In genomic region chr4:55636622-55636999, GRCh38 we compare ENCODE assay signal across 9 cellular contexts. TPM values are rescaled to one million over a fixed set of nuclear protein-coding genes. Genes with fewer than 3 reads are reported as not detected.
DNase-seq lines count a peak whose midpoint lies in the region; ATAC-seq and TF ChIP-seq lines count a peak whose summit lies in the region.
"Had no signal": no experiment of that assay in that cellular context is flagged by ENCODE, and none has a peak within 500 bp of the region (broad histone marks: within the 10 kb centered on the region; RNA-seq: fewer than 3 reads in every experiment).

No MANE protein-coding gene starts in this region.

- WGBS in GM23248 (ENCODE audit: low coverage in 1 of 2, low lambda C conversion rate in 2 of 2, missing lambda C conversion rate in 2 of 2), 2 experiments = 1 to 2% methylated on average over 8 of the region's 8 CpGs

- peak overlapping the region; percentile 87 for H3K4me3 Mint-ChIP-seq in T-helper 17 cell

- no peaks in the 10 kb centered on the region for H3K36me3 Mint-ChIP-seq in T-helper 17 cell (ENCODE audit: low read depth)

- no peak overlapping the region for H3K27ac Mint-ChIP-seq in T-helper 17 cell

- 0 out of 2 replicates have a peak, but pooled peaks cover 9% of the 10 kb centered on the region for H3K4me1 ChIP-seq in GM23248 (ENCODE audit: insufficient read depth)

- no peaks in the 10 kb centered on the region for H3K79me2 ChIP-seq in GM23248 (ENCODE audit: insufficient read depth)

- peaks cover 61% of the 10 kb centered on the region for H3K27me3 Mint-ChIP-seq in T-helper 17 cell

- H3K9me3 ChIP-seq in GM23248 (ENCODE audit: low read depth) (no peaks in the 10 kb centered on the region), T-helper 17 cell (ENCODE audit: control insufficient read depth, low read length, poor library complexity, severe bottlenecking) (no peaks in the 10 kb centered on the region)

- peaks cover 61% of the 10 kb centered on the region for H3K27me3 ChIP-seq in GM23248 (replicated peaks; ENCODE audit: insufficient read depth)

- H3F3A ChIP-seq in GM23248 (ENCODE audit: insufficient read depth) = no peaks in the 10 kb centered on the region

- peak overlapping the region; percentile 68 for H2AFZ ChIP-seq in GM23248

- ATAC-seq in T-helper 17 cell (no peak), GM21723 (IDR thresholded peaks at IDR 0.05; ENCODE audit: unreplicated experiment) (no peak), HG03095 (IDR thresholded peaks at IDR 0.05; ENCODE audit: unreplicated experiment) (no peak)

- TF ChIP-seq CTCF in fibroblast of pulmonary artery (IDR thresholded peaks at IDR 0.05; ENCODE audit: low read length, missing control alignments) (no peak), retinal pigment epithelial cell (conservative IDR thresholded peaks at IDR 0.05; ENCODE audit: low read depth, low read length) (no peak)

- in situ Hi-C loops in GM23248 (cut with MboI) = no loop called here

- no peaks in the 10 kb centered on the region for H3K36me3 ChIP-seq in GM23248 (ENCODE audit: low read depth)

- H3K9me2 ChIP-seq in GM23248 (ENCODE audit: insufficient read depth) = no peaks in the 10 kb centered on the region

- H3K27ac ChIP-seq in GM23248 = no peak overlapping the region
- H3K27ac ChIP-seq: epithelial cell of prostate had no signal

- H3K4me2 ChIP-seq in GM23248 (ENCODE audit: unreplicated experiment) = peak overlapping the region; percentile 72

- DNase-seq in GM23248 (no peak), T-helper 17 cell (no peak), fibroblast of pulmonary artery (ENCODE audit: low read depth) (no peak), retinal pigment epithelial cell (ENCODE audit: low read depth) (no peak), NCI-H774 (lab: John Stamatoyannopoulos, UW) (no peak), NCI-H146 (lab: John Stamatoyannopoulos, UW) (no peak)

- H3K4me3 ChIP-seq in GM23248 (peak overlapping the region; percentile 58), fibroblast of pulmonary artery (replicated peaks; ENCODE audit: low read depth, low read length) (peak overlapping the region; percentile 24), retinal pigment epithelial cell (ENCODE audit: low read length) (peak overlapping the region; percentile 57)

- peaks cover 18% of the 10 kb centered on the region for H3K4me1 Mint-ChIP-seq in T-helper 17 cell

- H3K9ac ChIP-seq in GM23248 = no peak overlapping the region

- no peaks in the 10 kb centered on the region for H4K20me1 ChIP-seq in GM23248 (ENCODE audit: insufficient read depth)

RNA-seq across cellular contexts. Expression of gene NMU, which starts 0.5 kb away (rescaled TPM):
- not detected in 2 replicates for total RNA-seq in GM23248 (2014; rRNA removed; shearing (Covaris generic))
- polyA plus RNA-seq in GM23248 (2016; fragmentation: Nextera tagmentation; extraction: Ambion mirVana) = 0.61 TPM in 1 of 2 replicates, not detected in the other
- not detected for total RNA-seq in T-helper 17 cell

RNA-seq across cellular contexts. Expression of gene PDCL2, which starts 44.6 kb away (rescaled TPM):
- not detected in 2 replicates for total RNA-seq in GM23248 (2014; rRNA removed; shearing (Covaris generic))
- not detected in 2 replicates for polyA plus RNA-seq in GM23248 (2016; fragmentation: Nextera tagmentation; extraction: Ambion mirVana)
- not detected for total RNA-seq in T-helper 17 cell
